Comparison of ENCODE assay signal across 8 cellular contexts in the genomic region with DNA sequence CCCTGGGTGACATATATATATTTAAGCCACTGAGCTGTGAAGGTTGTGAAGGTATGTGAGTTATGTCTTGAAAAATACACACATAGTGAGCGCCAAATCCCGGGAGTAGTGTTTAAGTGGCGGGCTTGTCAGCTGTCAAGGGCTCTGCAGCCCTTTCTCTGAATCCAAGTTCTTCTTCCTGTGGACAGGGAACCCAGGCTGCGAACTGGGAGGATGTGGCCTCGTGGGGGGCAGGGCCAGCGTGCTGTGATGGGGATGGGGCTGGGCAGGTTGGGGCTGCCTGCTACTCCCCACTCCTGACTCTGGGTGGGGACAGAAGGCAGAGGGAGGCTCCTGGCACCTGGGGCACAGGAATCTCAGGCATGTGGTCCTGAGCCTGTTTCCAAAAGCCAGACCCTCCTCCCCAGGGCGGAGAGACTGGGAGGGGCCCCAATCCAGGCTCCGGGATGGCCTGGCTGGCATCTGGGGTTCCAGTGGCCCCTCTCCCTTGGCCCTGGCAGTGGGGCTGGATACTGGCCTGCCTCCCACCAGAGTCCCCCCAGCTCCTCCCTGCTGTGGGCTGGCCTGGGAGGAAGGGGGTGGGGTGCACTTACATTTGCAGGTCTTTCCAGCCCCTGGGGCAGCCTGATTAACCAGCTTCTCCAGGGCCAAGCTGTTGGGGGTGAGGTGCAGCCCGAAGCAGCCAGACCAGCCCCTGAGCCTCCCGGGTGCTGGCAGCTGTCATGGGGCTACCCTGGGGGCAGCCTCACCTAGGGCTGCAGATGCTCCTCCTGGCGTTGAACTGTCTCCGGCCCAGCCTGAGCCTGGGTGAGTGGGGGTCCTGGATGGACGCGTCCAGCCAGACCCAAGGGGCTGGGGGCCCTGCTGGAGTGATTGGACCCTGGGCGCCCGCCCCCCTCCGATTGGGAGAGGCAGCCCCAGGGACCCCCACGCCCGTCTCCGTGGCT. TPM values are rescaled to one million over a fixed set of nuclear protein-coding genes. Genes with fewer than 3 reads are reported as not detected.
DNase-seq lines count a peak whose midpoint lies in the region; ATAC-seq and TF ChIP-seq lines count a peak whose summit lies in the region.

A gene (plus strand): TSS at position 622 of the 947 bp plus-strand sequence. CDS start 101 bp downstream, at position 723.

- DNase-seq in NOMO-1 treated with DMSO at 0.1 percent for 48 hours (lab: John Stamatoyannopoulos, UW; ENCODE audit: unreplicated experiment) (peak; percentile 26), NOMO-1 (lab: John Stamatoyannopoulos, UW; ENCODE audit: unreplicated experiment in 2 of 2) (no peak), Karpas-422 (peak; percentile 46), endothelial cell (ENCODE audit: low spot score) (no peak), psoas muscle (peak in 1 of 2 donors; percentile 55), substantia nigra (lab: John Stamatoyannopoulos, UW) (no peak), pons (ENCODE audit: low spot score) (no peak)

- no peaks in the 10 kb centered on the region for H3K9me3 Mint-ChIP-seq in endothelial cell (ENCODE audit: unreplicated experiment)

- peaks cover 3% of the 10 kb centered on the region for H3K4me1 Mint-ChIP-seq in endothelial cell (ENCODE audit: unreplicated experiment)

- H3K36me3 Mint-ChIP-seq in endothelial cell (ENCODE audit: low read depth, unreplicated experiment): no peaks in the 10 kb centered on the region

- H3K36me3 ChIP-seq in Karpas-422 (ENCODE audit: insufficient read depth, low read length) (no peaks in the 10 kb centered on the region), psoas muscle (ENCODE audit: insufficient read depth in 1 of 2, low read depth in 1 of 2) (peaks cover 0 to 18% of the 10 kb centered on the region in 2 donors)

- H3K27me3 ChIP-seq in Karpas-422 (ENCODE audit: low read length): no peaks in the 10 kb centered on the region
- no peaks in the 10 kb centered on the region for H3K27me3 ChIP-seq in psoas muscle (ENCODE audit: insufficient read depth in 3 of 3, low read length in 2 of 3)

- H3K27ac Mint-ChIP-seq in endothelial cell (ENCODE audit: unreplicated experiment): peak within 1 kb of the TSS; percentile 24

- TF ChIP-seq CTCF in endothelial cell (IDR thresholded peaks at IDR 0.05; ENCODE audit: unreplicated experiment) (no peak), psoas muscle (IDR thresholded peaks at IDR 0.05) (no peak)

- H3K4me3 ChIP-seq in Karpas-422 (ENCODE audit: low read length) (no peak within 1 kb of the TSS), psoas muscle (no peak within 1 kb of the TSS)

- intact Hi-C loops in psoas muscle (cut with DNase I): loop anchor here in 1 of 2 donors (10.0 kb wide), 1 partner anchor 485 kb away; no protein-coding TSS in a partner anchor

- H3K4me2 ChIP-seq in Karpas-422 (ENCODE audit: low read depth, low read length, poor library complexity, severe bottlenecking): no peak within 1 kb of the TSS

- no peaks in the 10 kb centered on the region for H3K9me2 ChIP-seq in Karpas-422 (replicated peaks; ENCODE audit: insufficient read depth, low read length)

- no peak within 1 kb of the TSS for H3K27ac ChIP-seq in Karpas-422 (ENCODE audit: low read length)
- H3K27ac ChIP-seq in psoas muscle: no peak within 1 kb of the TSS
- H3K27ac ChIP-seq in substantia nigra (ENCODE audit: low read depth, low read length, poor library complexity, severe bottlenecking): no peak within 1 kb of the TSS

- no peaks in the 10 kb centered on the region for H3K4me1 ChIP-seq in Karpas-422 (ENCODE audit: low read length)
- no peaks in the 10 kb centered on the region for H3K4me1 ChIP-seq in psoas muscle

- H3K9ac ChIP-seq in Karpas-422 (ENCODE audit: low read length): no peak within 1 kb of the TSS

- peak in 3 of 4 donors; percentile 15 to 16 (median 16) for ATAC-seq in psoas muscle
- ATAC-seq in HG03442 (IDR thresholded peaks at IDR 0.05; ENCODE audit: unreplicated experiment): no peak

- no peaks in the 10 kb centered on the region for H4K20me1 ChIP-seq in Karpas-422 (ENCODE audit: insufficient read depth, low read depth, low read length)

- H3K9me3 ChIP-seq in Karpas-422 (ENCODE audit: low read length) (no peaks in the 10 kb centered on the region), psoas muscle (no peaks in the 10 kb centered on the region)

- 37 to 50% (median 50%) methylated on average over 18 to 20 of the region's 20 CpGs for WGBS in psoas muscle, 3 donors

- H3K4me3 Mint-ChIP-seq in endothelial cell (ENCODE audit: unreplicated experiment): no peak within 1 kb of the TSS

- no peak within 1 kb of the TSS for H2AFZ ChIP-seq in Karpas-422 (ENCODE audit: low read length)

- H3K79me2 ChIP-seq in Karpas-422 (ENCODE audit: low read length): no peaks in the 10 kb centered on the region

- H3K27me3 Mint-ChIP-seq in endothelial cell (ENCODE audit: unreplicated experiment): peaks cover 6% of the 10 kb centered on the region

RNA-seq across cellular contexts. Expression of the gene that starts here (rescaled TPM):
- 0.26 TPM in 1 of 2 replicates, not detected in the other for total RNA-seq in Karpas-422 (2014; rRNA removed; shearing (Covaris generic); ENCODE audit: low replicate concordance)
- total RNA-seq in endothelial cell (ENCODE audit: unreplicated experiment) (0.87 TPM), psoas muscle (under 1 TPM in 3 of 4 donors, not detected in 1; 0.48 to 0.91 (median 0.77) TPM)
- under 1 TPM; 0.12 to 0.23 (median 0.13) TPM for polyA plus RNA-seq in psoas muscle

Comparison
In these comparisons a context has a peak if more than half of its experiments do, and no peak if none do; other contexts are left out.
1. Peak in DNase-seq in Karpas-422; RNA of the gene not detected or under 1 TPM.
2. Peak in ATAC-seq in psoas muscle; RNA of the gene not detected or under 1 TPM.